In genomic region chr17:39845052-39845976, GRCh38 we compare ENCODE assay signal across 1 cellular context.
A peak's percentile ranks its signal among the peaks of the same experiment; 100 is the strongest.
TF ChIP-seq lines count a peak whose summit lies in the region.

No MANE protein-coding gene starts in this region.

TF ChIP-seq in GM12878, 131 proteins besides CTCF, POLR2A, EP300 and RAD21:
- TF ChIP-seq MXI1 (IDR thresholded peaks at IDR 0.05; ENCODE audit: low read depth, low read length) = no peak
- TF ChIP-seq ZBTB40 (IDR thresholded peaks at IDR 0.05; ENCODE audit: borderline replicate concordance) = peak; percentile 80
TF ChIP-seq in GM12878: peak in this region for 1.
